In the genomic region with DNA sequence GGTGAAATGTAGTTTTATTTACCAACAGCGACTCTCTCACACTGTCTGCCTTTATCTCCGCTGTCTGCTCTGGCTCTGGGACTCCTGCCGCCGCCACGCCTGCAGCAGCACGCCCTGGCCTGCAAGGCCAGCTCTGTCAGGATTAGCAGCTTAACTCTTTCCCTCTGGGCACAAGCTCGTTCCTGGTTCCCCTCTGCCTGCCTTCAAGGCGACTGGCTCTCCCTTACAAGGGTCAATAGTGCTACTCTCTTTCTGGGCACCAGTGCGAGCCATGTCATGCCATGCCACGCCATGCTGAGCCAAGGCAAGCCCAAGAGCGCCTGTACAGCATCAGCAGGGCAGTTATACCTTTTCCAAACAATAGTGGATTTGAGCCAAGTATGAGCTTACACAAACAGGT, we compare ENCODE assay signal across 1 cellular context.
TF ChIP-seq lines count a peak whose summit lies in the region.

No MANE protein-coding gene starts in this region.

TF ChIP-seq in H1, 55 proteins besides CTCF, POLR2A, EP300 and RAD21:
- TF ChIP-seq, protein P1, sequence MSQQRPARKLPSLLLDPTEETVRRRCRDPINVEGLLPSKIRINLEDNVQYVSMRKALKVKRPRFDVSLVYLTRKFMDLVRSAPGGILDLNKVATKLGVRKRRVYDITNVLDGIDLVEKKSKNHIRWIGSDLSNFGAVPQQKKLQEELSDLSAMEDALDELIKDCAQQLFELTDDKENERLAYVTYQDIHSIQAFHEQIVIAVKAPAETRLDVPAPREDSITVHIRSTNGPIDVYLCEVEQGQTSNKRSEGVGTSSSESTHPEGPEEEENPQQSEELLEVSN (IDR thresholded peaks at IDR 0.05), result no peak
- TF ChIP-seq POLR2AphosphoS5 (IDR thresholded peaks at IDR 0.05; ENCODE audit: low read depth, low read length), result no peak
- no peak for TF ChIP-seq RXRA (IDR thresholded peaks at IDR 0.05; ENCODE audit: insufficient read depth, low read depth, low read length)
- no peak for TF ChIP-seq RNF2 (IDR thresholded peaks at IDR 0.05; ENCODE audit: borderline replicate concordance, low read depth, low read length, missing control alignments, poor library complexity, severe bottlenecking)
- TF ChIP-seq CREB1 (IDR thresholded peaks at IDR 0.05), result no peak
- TF ChIP-seq JUN (IDR thresholded peaks at IDR 0.05; ENCODE audit: low read depth, low read length), result no peak
- no peak for TF ChIP-seq BACH1 (IDR thresholded peaks at IDR 0.05; ENCODE audit: low read length)
- no peak for TF ChIP-seq GABPA (IDR thresholded peaks at IDR 0.05; ENCODE audit: borderline replicate concordance, insufficient read depth, low read length)
- no peak for TF ChIP-seq CBX8 (IDR thresholded peaks at IDR 0.05; ENCODE audit: borderline replicate concordance, low read depth, low read length)
- TF ChIP-seq, protein P2, sequence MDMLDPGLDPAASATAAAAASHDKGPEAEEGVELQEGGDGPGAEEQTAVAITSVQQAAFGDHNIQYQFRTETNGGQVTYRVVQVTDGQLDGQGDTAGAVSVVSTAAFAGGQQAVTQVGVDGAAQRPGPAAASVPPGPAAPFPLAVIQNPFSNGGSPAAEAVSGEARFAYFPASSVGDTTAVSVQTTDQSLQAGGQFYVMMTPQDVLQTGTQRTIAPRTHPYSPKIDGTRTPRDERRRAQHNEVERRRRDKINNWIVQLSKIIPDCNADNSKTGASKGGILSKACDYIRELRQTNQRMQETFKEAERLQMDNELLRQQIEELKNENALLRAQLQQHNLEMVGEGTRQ (IDR thresholded peaks at IDR 0.05; ENCODE audit: low read length), result no peak
- no peak for TF ChIP-seq NANOG (IDR thresholded peaks at IDR 0.05; ENCODE audit: insufficient read depth, low read depth, low read length, poor library complexity, severe bottlenecking)
- TF ChIP-seq SP1 (IDR thresholded peaks at IDR 0.05; ENCODE audit: low read depth, low read length), result no peak
TF ChIP-seq in H1: peak in this region for 0.
